Comparison of ENCODE assay signal across 1 cellular context in the genomic region with DNA sequence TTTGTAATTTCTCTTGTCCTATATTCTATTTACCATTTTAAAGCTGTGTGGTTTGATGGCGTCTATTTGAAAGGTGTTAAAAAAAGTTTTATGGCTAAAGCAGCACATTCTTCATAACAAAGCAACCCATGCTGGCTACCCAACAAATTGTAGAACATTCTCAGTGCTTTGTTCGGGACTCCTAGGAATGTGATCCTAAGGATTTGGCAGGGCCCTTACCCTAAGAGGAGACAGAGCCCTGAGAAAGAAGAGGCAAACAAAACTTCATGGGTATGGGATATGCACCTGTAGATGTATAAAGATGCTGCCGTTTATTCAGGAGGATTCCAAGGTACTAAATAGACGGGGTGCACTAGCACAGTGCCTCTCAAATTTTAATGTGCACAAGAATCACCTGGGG.
TF ChIP-seq lines count a peak whose summit lies in the region.

No MANE protein-coding gene starts in this region.

TF ChIP-seq in H1, 55 proteins besides CTCF, POLR2A, EP300 and RAD21 (continued from another document):
- TF ChIP-seq TBP (IDR thresholded peaks at IDR 0.05; ENCODE audit: low read depth, low read length) = no peak
- TF ChIP-seq POLR2AphosphoS5 (IDR thresholded peaks at IDR 0.05; ENCODE audit: low read depth, low read length) = no peak
